In the genomic region with DNA sequence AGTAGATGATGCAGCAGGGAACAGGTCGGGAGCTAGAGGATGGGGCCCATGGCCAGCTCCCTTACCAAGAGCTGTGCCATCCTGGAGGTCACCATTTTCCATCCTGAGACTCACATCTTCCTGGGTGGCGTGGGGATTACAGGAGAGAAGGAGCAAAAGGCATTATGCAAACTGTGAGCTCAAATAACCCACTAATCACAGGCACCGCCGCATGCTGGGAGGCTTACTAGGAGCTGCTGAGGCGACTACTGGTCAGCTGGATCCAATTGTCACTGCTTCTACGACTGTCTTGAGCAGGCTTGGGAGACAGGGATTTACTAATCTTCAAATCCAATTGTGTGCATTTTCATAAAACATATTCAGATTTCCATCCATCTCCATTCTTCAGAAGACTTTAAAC, we compare ENCODE assay signal across 34 cellular contexts. TPM values are rescaled to one million over a fixed set of nuclear protein-coding genes. Genes with fewer than 3 reads are reported as not detected.
"Had no signal": no experiment of that assay in that cellular context is flagged by ENCODE, and none has a peak within 500 bp of the region (broad histone marks: within the 10 kb centered on the region; RNA-seq: fewer than 3 reads in every experiment).

No MANE protein-coding gene starts in this region.

- H3K27me3 ChIP-seq: ascending aorta, breast epithelium, cardiac muscle cell, colonic mucosa, dorsolateral prefrontal cortex, esophagus muscularis mucosa, gastrocnemius medialis, heart left ventricle had no signal

- H3K4me3 ChIP-seq: ascending aorta, breast epithelium, cardiac muscle cell, colonic mucosa, dorsolateral prefrontal cortex, esophagus muscularis mucosa, gastrocnemius medialis, heart left ventricle had no signal

- ATAC-seq: activated CD8-positive, alpha-beta memory T cell treated with anti-CD3 and anti-CD28 coated beads, Interleukin-2, amount 10 ng/mL, durations not matched to agents 7 days and 5 days; activated CD8-positive, alpha-beta T cell treated with anti-CD3 and anti-CD28 coated beads, Interleukin-2, amount 10 ng/mL, durations not matched to agents 7 days and 5 days; activated naive CD4-positive, alpha-beta T cell treated with anti-CD3 and anti-CD28 coated beads, Interleukin-2, amount 50 U/mL, for 72 hours; foreskin keratinocyte; gastrocnemius medialis; heart left ventricle; WTC11 had no signal

- H3K36me3 Mint-ChIP-seq: activated CD4-positive, alpha-beta memory T cell treated with anti-CD3 and anti-CD28 coated beads for 36 hours; activated CD8-positive, alpha-beta memory T cell treated with anti-CD3 and anti-CD28 coated beads, Interleukin-2, amount 10 ng/mL, durations not matched to agents 7 days and 5 days; activated naive CD4-positive, alpha-beta T cell treated with anti-CD3 and anti-CD28 coated beads, Interleukin-2, amount 10 ng/mL, durations not matched to agents 7 days and 5 days; activated naive CD8-positive, alpha-beta T cell treated with anti-CD3 and anti-CD28 coated beads, Interleukin-2, amount 10 ng/mL, durations not matched to agents 7 days and 5 days; brain; WTC11 had no signal

- H3K4me3 Mint-ChIP-seq: activated CD4-positive, alpha-beta memory T cell treated with anti-CD3 and anti-CD28 coated beads for 36 hours; activated CD8-positive, alpha-beta memory T cell treated with anti-CD3 and anti-CD28 coated beads, Interleukin-2, amount 10 ng/mL, durations not matched to agents 7 days and 5 days; activated CD8-positive, alpha-beta T cell treated with anti-CD3 and anti-CD28 coated beads, Interleukin-2, amount 10 ng/mL, durations not matched to agents 7 days and 5 days; activated naive CD4-positive, alpha-beta T cell treated with anti-CD3 and anti-CD28 coated beads, Interleukin-2, amount 10 ng/mL, durations not matched to agents 7 days and 5 days; activated naive CD8-positive, alpha-beta T cell treated with anti-CD3 and anti-CD28 coated beads, Interleukin-2, amount 10 ng/mL, durations not matched to agents 7 days and 5 days; activated T-helper 1 cell treated with anti-CD3 and anti-CD28 coated beads, Interleukin-12 subunit alpha, Interleukin-12 subunit beta, Interleukin-2, Interleukin-4 antibody, amounts not matched to agents 30 ng/mL and 10 ng/mL and 1 ng/mL, durations not matched to agents 14 hours and 24 hours and 36 hours; brain; WTC11 had no signal

- H3K4me1 Mint-ChIP-seq: activated CD8-positive, alpha-beta memory T cell treated with anti-CD3 and anti-CD28 coated beads, Interleukin-2, amount 10 ng/mL, durations not matched to agents 7 days and 5 days; activated naive CD4-positive, alpha-beta T cell treated with anti-CD3 and anti-CD28 coated beads, Interleukin-2, amount 10 ng/mL, durations not matched to agents 7 days and 5 days; activated naive CD8-positive, alpha-beta T cell treated with anti-CD3 and anti-CD28 coated beads, Interleukin-2, amount 10 ng/mL, durations not matched to agents 7 days and 5 days; brain; WTC11 had no signal

- DNase-seq: activated CD4-positive, alpha-beta memory T cell treated with anti-CD3 and anti-CD28 coated beads for 36 hours; activated CD4-positive, alpha-beta T cell treated with anti-CD3 and anti-CD28 coated beads for 1 hour; activated CD4-positive, alpha-beta T cell treated with anti-CD3 and anti-CD28 coated beads for 48 hours; activated CD8-positive, alpha-beta memory T cell treated with anti-CD3 and anti-CD28 coated beads, Interleukin-2, amount 10 ng/mL, durations not matched to agents 7 days and 5 days; activated CD8-positive, alpha-beta memory T cell treated with anti-CD3 and anti-CD28 coated beads, Interleukin-2, amount 50 U/mL, for 4 hours; activated CD8-positive, alpha-beta T cell treated with anti-CD3 and anti-CD28 coated beads, Interleukin-2, amount 10 ng/mL, durations not matched to agents 7 days and 5 days; activated gamma-delta T cell; activated naive CD4-positive, alpha-beta T cell; activated naive CD4-positive, alpha-beta T cell treated with anti-CD3 and anti-CD28 coated beads, Interleukin-2, amount 10 ng/mL, durations not matched to agents 7 days and 5 days; activated naive CD8-positive, alpha-beta T cell treated with anti-CD3 and anti-CD28 coated beads, Interleukin-2, amount 10 ng/mL, durations not matched to agents 7 days and 5 days; activated T-cell treated with anti-CD3 and anti-CD28 coated beads, Interleukin-2, amount 50 U/mL, for 1 hour; activated T-cell treated with anti-CD3 and anti-CD28 coated beads, Interleukin-2, amount 50 U/mL, for 48 hours; central memory CD4-positive, alpha-beta T cell; cerebellar nuclear complex; colonic mucosa; dorsolateral prefrontal cortex; effector memory CD4-positive, alpha-beta T cell; erythroblast; foreskin keratinocyte; gastrocnemius medialis; glutamatergic neuron; heart left ventricle; T-helper 2 cell had no signal

- H3K36me3 ChIP-seq: ascending aorta, breast epithelium, cardiac muscle cell, colonic mucosa, esophagus muscularis mucosa, gastrocnemius medialis, heart left ventricle had no signal

- H3K9me3 ChIP-seq: ascending aorta, breast epithelium, colonic mucosa, esophagus muscularis mucosa, gastrocnemius medialis, heart left ventricle had no signal

- H3K4me1 ChIP-seq: ascending aorta, breast epithelium, colonic mucosa, esophagus muscularis mucosa, foreskin keratinocyte, gastrocnemius medialis had no signal

- H3K27ac ChIP-seq: ascending aorta, breast epithelium, cardiac muscle cell, colonic mucosa, dorsolateral prefrontal cortex, esophagus muscularis mucosa, foreskin keratinocyte, gastrocnemius medialis, heart left ventricle had no signal

- H3K9me3 Mint-ChIP-seq: activated naive CD4-positive, alpha-beta T cell treated with anti-CD3 and anti-CD28 coated beads, Interleukin-2, amount 10 ng/mL, durations not matched to agents 7 days and 5 days; activated naive CD8-positive, alpha-beta T cell treated with anti-CD3 and anti-CD28 coated beads, Interleukin-2, amount 10 ng/mL, durations not matched to agents 7 days and 5 days; activated T-helper 1 cell treated with anti-CD3 and anti-CD28 coated beads, Interleukin-12 subunit alpha, Interleukin-12 subunit beta, Interleukin-2, Interleukin-4 antibody, amounts not matched to agents 30 ng/mL and 10 ng/mL and 1 ng/mL, durations not matched to agents 14 hours and 24 hours and 36 hours; activated T-helper 2 cell treated with anti-CD3 and anti-CD28 coated beads, Interferon-gamma antibody, Interleukin-2, Interleukin-4, amounts not matched to agents 10 μg/mL and 5 μg/mL and 100 μg/mL, durations not matched to agents 14 hours and 24 hours and 36 hours had no signal

- H3K27ac Mint-ChIP-seq: activated CD4-positive, alpha-beta memory T cell treated with anti-CD3 and anti-CD28 coated beads for 36 hours; activated CD8-positive, alpha-beta memory T cell treated with anti-CD3 and anti-CD28 coated beads, Interleukin-2, amount 10 ng/mL, durations not matched to agents 7 days and 5 days; activated CD8-positive, alpha-beta T cell treated with anti-CD3 and anti-CD28 coated beads, Interleukin-2, amount 10 ng/mL, durations not matched to agents 7 days and 5 days; activated naive CD4-positive, alpha-beta T cell treated with anti-CD3 and anti-CD28 coated beads, Interleukin-2, amount 10 ng/mL, durations not matched to agents 7 days and 5 days; activated naive CD4-positive, alpha-beta T cell treated with anti-CD3 and anti-CD28 coated beads, Interleukin-2, amount 50 U/mL, for 72 hours; activated naive CD8-positive, alpha-beta T cell treated with anti-CD3 and anti-CD28 coated beads, Interleukin-2, amount 10 ng/mL, durations not matched to agents 7 days and 5 days; activated T-helper 1 cell treated with anti-CD3 and anti-CD28 coated beads, Interleukin-12 subunit alpha, Interleukin-12 subunit beta, Interleukin-2, Interleukin-4 antibody, amounts not matched to agents 30 ng/mL and 10 ng/mL and 1 ng/mL, durations not matched to agents 14 hours and 24 hours and 36 hours; activated T-helper 2 cell treated with anti-CD3 and anti-CD28 coated beads, Interferon-gamma antibody, Interleukin-2, Interleukin-4, amounts not matched to agents 10 μg/mL and 5 μg/mL and 100 μg/mL, durations not matched to agents 14 hours and 24 hours and 36 hours; brain; WTC11 had no signal

RNA-seq across cellular contexts. Expression of a gene that starts 12.5 kb away (rescaled TPM):
- total RNA-seq: activated CD4-positive, alpha-beta memory T cell treated with anti-CD3 and anti-CD28 coated beads for 36 hours; activated CD8-positive, alpha-beta memory T cell treated with anti-CD3 and anti-CD28 coated beads for 36 hours; activated CD8-positive, alpha-beta memory T cell treated with anti-CD3 and anti-CD28 coated beads, Interleukin-2, amount 10 ng/mL, durations not matched to agents 7 days and 5 days; activated CD8-positive, alpha-beta T cell treated with anti-CD3 and anti-CD28 coated beads, Interleukin-2, amount 10 ng/mL, durations not matched to agents 7 days and 5 days; activated naive CD4-positive, alpha-beta T cell treated with anti-CD3 and anti-CD28 coated beads, Interleukin-2, amount 50 U/mL, for 72 hours; activated naive CD8-positive, alpha-beta T cell treated with anti-CD3 and anti-CD28 coated beads, Interleukin-2, amount 10 ng/mL, durations not matched to agents 7 days and 5 days; activated T-helper 1 cell treated with anti-CD3 and anti-CD28 coated beads, Interleukin-12 subunit alpha, Interleukin-12 subunit beta, Interleukin-2, Interleukin-4 antibody, amounts not matched to agents 30 ng/mL and 10 ng/mL and 1 ng/mL, durations not matched to agents 14 hours and 24 hours and 36 hours; foreskin keratinocyte; T-helper 1 cell treated with Interleukin-12 subunit alpha and Interleukin-12 subunit beta and Interleukin-4 antibody, amounts not matched to agents 30 ng/mL and 1 ng/mL, for 36 hours had no signal
- polyA plus RNA-seq: foreskin keratinocyte had no signal
